19 cellular contexts compared by ENCODE assay signal in genomic region chr6:152048921-152049320, GRCh38.
"Had no signal": no experiment of that assay in that cellular context is flagged by ENCODE, and none has a peak within 500 bp of the region (broad histone marks: within the 10 kb centered on the region; RNA-seq: fewer than 3 reads in every experiment).

No MANE protein-coding gene starts in this region.

- H2AFZ ChIP-seq: neural progenitor cell had no signal

- ATAC-seq: left cardiac atrium; lower lobe of right lung; natural killer cell treated with Interleukin-12 subunit alpha and Interleukin-12 subunit beta and Interleukin-15 and Interleukin-18, amount 100 ng/mL, for 72 hours; pancreas; right cardiac atrium had no signal

- DNase-seq: dermis blood vessel endothelial cell; esophagus squamous epithelium; foreskin fibroblast; kidney; left cardiac atrium; left ventricle myocardium inferior; lower lobe of right lung; mesenchymal stem cell; midbrain; nucleus accumbens; pancreas; right cardiac atrium; small intestine; stimulated activated CD4-positive, alpha-beta T cell treated with anti-CD3 and anti-CD28 coated beads, Interleukin-12 subunit alpha, Interleukin-12 subunit beta, amount 100 ng/mL, for 4 hours; stimulated activated naive CD4-positive, alpha-beta T cell treated with Interleukin-2 at 50 U/mL for 16 hours; trophoblast cell had no signal

- H3K4me1 ChIP-seq: esophagus squamous epithelium, left ventricle myocardium inferior, lower lobe of right lung, neural progenitor cell, pancreas had no signal

- H3K36me3 ChIP-seq: esophagus squamous epithelium, left ventricle myocardium inferior, lower lobe of right lung, neural progenitor cell, pancreas had no signal

- H3K4me1 Mint-ChIP-seq: neural progenitor cell had no signal

- H3K27me3 ChIP-seq: esophagus squamous epithelium, neural progenitor cell, pancreas had no signal

- H3K27ac Mint-ChIP-seq: natural killer cell treated with Interleukin-12 subunit alpha and Interleukin-12 subunit beta and Interleukin-15 and Interleukin-18, amount 100 ng/mL, for 72 hours; neural progenitor cell; progenitor cell of endocrine pancreas had no signal

- H3K27ac ChIP-seq: esophagus squamous epithelium, left ventricle myocardium inferior, lower lobe of right lung, neural progenitor cell, pancreas had no signal

- H3K4me3 ChIP-seq: esophagus squamous epithelium, left ventricle myocardium inferior, lower lobe of right lung, neural progenitor cell, pancreas had no signal

- H3K4me2 ChIP-seq: neural progenitor cell had no signal

- H3K9me3 ChIP-seq: esophagus squamous epithelium, left ventricle myocardium inferior, lower lobe of right lung, pancreas had no signal

- H3K36me3 Mint-ChIP-seq: natural killer cell treated with Interleukin-12 subunit alpha and Interleukin-12 subunit beta and Interleukin-15 and Interleukin-18, amount 100 ng/mL, for 72 hours; neural progenitor cell had no signal

- H3K27me3 Mint-ChIP-seq: progenitor cell of endocrine pancreas had no signal

- H3K4me3 Mint-ChIP-seq: natural killer cell treated with Interleukin-12 subunit alpha and Interleukin-12 subunit beta and Interleukin-15 and Interleukin-18, amount 100 ng/mL, for 72 hours; neural progenitor cell had no signal

- H3K9ac ChIP-seq: neural progenitor cell had no signal

- H3K9me3 Mint-ChIP-seq: natural killer cell treated with Interleukin-12 subunit alpha and Interleukin-12 subunit beta and Interleukin-15 and Interleukin-18, amount 100 ng/mL, for 72 hours; neural progenitor cell had no signal
